In the genomic region with DNA sequence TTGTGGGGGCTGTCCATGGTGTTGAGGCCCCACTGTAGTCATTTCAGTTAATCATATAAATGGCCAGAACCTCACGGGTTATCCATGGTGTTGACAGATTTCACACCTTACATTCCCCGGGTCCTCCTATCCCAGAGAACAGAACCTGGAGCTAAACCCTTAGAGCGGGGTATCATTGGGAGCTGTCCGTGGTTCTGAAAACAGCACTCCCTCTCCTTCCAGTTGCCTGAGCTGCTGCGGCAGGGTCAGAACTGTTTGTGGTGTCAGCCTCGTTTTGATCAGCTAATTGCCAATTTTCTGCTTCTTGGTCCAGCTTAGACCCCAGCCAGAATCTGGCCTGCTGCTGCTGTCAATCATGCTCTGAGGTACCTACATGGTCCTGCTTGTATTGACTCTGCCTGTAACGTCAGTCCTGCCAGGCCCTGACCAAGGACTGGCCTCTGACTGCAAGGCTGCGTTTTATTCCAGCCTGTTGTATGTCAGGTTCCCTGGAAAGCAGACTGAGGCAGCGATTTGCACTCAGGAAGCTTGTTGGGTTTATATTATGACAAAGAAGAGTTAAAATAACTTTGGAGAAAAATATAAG, we compare ENCODE assay signal across 8 cellular contexts. TPM values are rescaled to one million over a fixed set of nuclear protein-coding genes. Genes with fewer than 3 reads are reported as not detected.
DNase-seq lines count a peak whose midpoint lies in the region; ATAC-seq, FAIRE-seq and TF ChIP-seq lines count a peak whose summit lies in the region.

No MANE protein-coding gene starts in this region.

- H3K4me3 ChIP-seq in K562: no peak overlapping the region
- H3K4me3 ChIP-seq in mesendoderm (ENCODE audit: low read length): no peak overlapping the region

- H3K4me1 ChIP-seq in K562 (replicated peaks in 1 of 2; ENCODE audit: control insufficient read depth in 2 of 2, insufficient read depth in 2 of 2, low read length in 2 of 2) (no peaks in the 10 kb centered on the region), mesendoderm (ENCODE audit: control insufficient read depth, low read depth, low read length) (no peaks in the 10 kb centered on the region)

- no peak for TF ChIP-seq POLR2A in K562 (conservative IDR thresholded peaks at IDR 0.05)

- peaks cover 0 to 9% of the 10 kb centered on the region in 2 experiments; a peak in 3 of 5 replicates for H3K27me3 ChIP-seq in K562 (ENCODE audit: control insufficient read depth in 2 of 2, insufficient read depth in 2 of 2, low read length in 2 of 2)
- no peaks in the 10 kb centered on the region for H3K27me3 ChIP-seq in mesendoderm (ENCODE audit: insufficient read depth, low read length, poor library complexity)

- CTCF ChIA-PET in K562 (lab: Yijun Ruan, JAX; ENCODE audit: low intra/inter-chr PET ratio): no interaction called here

- H3K79me2 ChIP-seq in K562 (ENCODE audit: control insufficient read depth, insufficient read depth, low read length) (no peaks in the 10 kb centered on the region), mesendoderm (ENCODE audit: control insufficient read depth, insufficient read depth, low read length) (no peaks in the 10 kb centered on the region)

- no peaks in the 10 kb centered on the region for H3K36me3 ChIP-seq in K562 (ENCODE audit: control insufficient read depth, insufficient read depth, low read length)
- no peaks in the 10 kb centered on the region for H3K36me3 ChIP-seq in mesendoderm (ENCODE audit: control insufficient read depth, insufficient read depth, low read length)

- H2BK15ac ChIP-seq in mesendoderm (replicated peaks; ENCODE audit: low read depth): no peak overlapping the region

- no peak overlapping the region for H3K4me2 ChIP-seq in K562 (ENCODE audit: insufficient read depth, low read length)
- no peak overlapping the region for H3K4me2 ChIP-seq in mesendoderm (ENCODE audit: low read length)

- no peak overlapping the region for H2BK5ac ChIP-seq in mesendoderm (ENCODE audit: low read length)

- no peaks in the 10 kb centered on the region for H3K79me1 ChIP-seq in mesendoderm (ENCODE audit: low read length)

- H3K56ac ChIP-seq in mesendoderm (ENCODE audit: low read length): no peak overlapping the region

- TF ChIP-seq CTCF in K562 (IDR thresholded peaks at IDR 0.05 in 2 of 3, conservative IDR thresholded peaks at IDR 0.05 in 1 of 3; ENCODE audit: insufficient read depth in 2 of 3, low read depth in 1 of 3, low read length in 3 of 3): no peak
- no peak for TF ChIP-seq CTCF in chondrocyte (IDR thresholded peaks at IDR 0.05)

- no peak overlapping the region for H3K27ac Mint-ChIP-seq in chondrocyte (ENCODE audit: unreplicated experiment)

- ATAC-seq in K562 (peak; percentile 81), GM19452 (IDR thresholded peaks at IDR 0.05; ENCODE audit: unreplicated experiment) (no peak)

- WGBS in K562 (ENCODE audit: insufficient coverage, low coverage, missing lambda C conversion rate): 3% methylated on average over 9 of the region's 9 CpGs
- WGBS in mesendoderm (ENCODE audit: extremely low coverage, insufficient coverage, low lambda C conversion rate): no CpG with 5 or more reads among the region's 9 CpGs

- no peak overlapping the region for H4K8ac ChIP-seq in mesendoderm (ENCODE audit: low read depth, low read length)

- no peak overlapping the region for H4K5ac ChIP-seq in mesendoderm (ENCODE audit: low read length)

- no peak overlapping the region for H2BK120ac ChIP-seq in mesendoderm (ENCODE audit: low read depth, low read length)

- BruUV-seq in K562 (replicated peaks; lab: Mats Ljungman, UMichigan): no TSS peak

- H3K27me3 Mint-ChIP-seq in chondrocyte (ENCODE audit: low read depth): peaks cover 13% of the 10 kb centered on the region

- no peak overlapping the region for H3K18ac ChIP-seq in mesendoderm (ENCODE audit: low read length)

- POLR2A ChIA-PET in K562 (lab: Yijun Ruan, JAX): no interaction called here

- H2AK5ac ChIP-seq in mesendoderm (ENCODE audit: low read length): no peak overlapping the region

- H2AFZ ChIP-seq in K562 (ENCODE audit: low read depth, low read length): no peak overlapping the region

- peaks cover 12% of the 10 kb centered on the region for H4K20me1 ChIP-seq in K562 (replicated peaks; ENCODE audit: control insufficient read depth, insufficient read depth, low read length)

- H3K27ac ChIP-seq in K562 (ENCODE audit: extremely low read depth, low read depth, low read length) (no peak overlapping the region), mesendoderm (ENCODE audit: low read depth, low read length) (no peak overlapping the region)

- no peaks in the 10 kb centered on the region for H3K4me1 Mint-ChIP-seq in chondrocyte (ENCODE audit: low read depth)

- H3K9me1 ChIP-seq in K562 (ENCODE audit: control insufficient read depth, insufficient read depth, low read length): peaks cover 4% of the 10 kb centered on the region

- no peaks in the 10 kb centered on the region for H3K9me3 Mint-ChIP-seq in chondrocyte (ENCODE audit: low read depth)

- TF ChIP-seq RAD21 in K562 (CRISPR knock-in tag; conservative IDR thresholded peaks at IDR 0.05 in 1 of 2, IDR thresholded peaks at IDR 0.05 in 1 of 2): no peak

- H3K36me3 Mint-ChIP-seq in chondrocyte (ENCODE audit: low read depth): no peaks in the 10 kb centered on the region

- intact Hi-C loops in K562 (cut with micrococcal nuclease): no loop called here

- H3K23ac ChIP-seq in mesendoderm (ENCODE audit: low read length): no peak overlapping the region

- no peak overlapping the region for H3K4ac ChIP-seq in mesendoderm (ENCODE audit: low read depth, low read length)

- in situ Hi-C loops in K562 (cut with MboI): no loop called here

- H3K9ac ChIP-seq in K562 (ENCODE audit: insufficient read depth in 1 of 2, low read depth in 2 of 2, low read length in 2 of 2) (no peak overlapping the region), mesendoderm (ENCODE audit: low read length) (no peak overlapping the region)

- peak; percentile 69 for FAIRE-seq in K562 (lab: Jason Lieb, UNC)

- H3K9me3 ChIP-seq in K562 (replicated peaks; ENCODE audit: control insufficient read depth, insufficient read depth, low read depth, low read length): no peaks in the 10 kb centered on the region

- H3K4me3 Mint-ChIP-seq in chondrocyte (ENCODE audit: unreplicated experiment): no peak overlapping the region

- TF ChIP-seq EP300 in K562 (IDR thresholded peaks at IDR 0.05; ENCODE audit: low read length): no peak

- DNase-seq in GM03348 (ENCODE audit: low spot score) (peak; percentile 48), LoVo (ENCODE audit: low spot score) (peak; percentile 38), K562 (ENCODE audit: extremely low read depth in 1 of 4, low spot score in 3 of 4) (peak; percentile 60 to 74 (median 66)), mesendoderm (peak; percentile 86), chondrocyte (ENCODE audit: low spot score) (no peak), SKM-1 (lab: John Stamatoyannopoulos, UW; ENCODE audit: unreplicated experiment) (no peak), KG1 (lab: John Stamatoyannopoulos, UW) (no peak)

TF ChIP-seq in K562, 482 proteins besides CTCF, POLR2A, EP300 and RAD21 (continues in another document):
- TF ChIP-seq, protein P1, sequence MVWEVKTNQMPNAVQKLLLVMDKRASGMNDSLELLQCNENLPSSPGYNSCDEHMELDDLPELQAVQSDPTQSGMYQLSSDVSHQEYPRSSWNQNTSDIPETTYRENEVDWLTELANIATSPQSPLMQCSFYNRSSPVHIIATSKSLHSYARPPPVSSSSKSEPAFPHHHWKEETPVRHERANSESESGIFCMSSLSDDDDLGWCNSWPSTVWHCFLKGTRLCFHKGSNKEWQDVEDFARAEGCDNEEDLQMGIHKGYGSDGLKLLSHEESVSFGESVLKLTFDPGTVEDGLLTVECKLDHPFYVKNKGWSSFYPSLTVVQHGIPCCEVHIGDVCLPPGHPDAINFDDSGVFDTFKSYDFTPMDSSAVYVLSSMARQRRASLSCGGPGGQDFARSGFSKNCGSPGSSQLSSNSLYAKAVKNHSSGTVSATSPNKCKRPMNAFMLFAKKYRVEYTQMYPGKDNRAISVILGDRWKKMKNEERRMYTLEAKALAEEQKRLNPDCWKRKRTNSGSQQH (CRISPR knock-in tag; IDR thresholded peaks at IDR 0.05): no peak
- TF ChIP-seq NR4A1 (CRISPR knock-in tag; IDR thresholded peaks at IDR 0.05) (no peak), NR4A1 (tag; IDR thresholded peaks at IDR 0.05) (no peak), CAMTA2 (CRISPR knock-in tag; conservative IDR thresholded peaks at IDR 0.05) (no peak), RCOR1 (IDR thresholded peaks at IDR 0.05; ENCODE audit: borderline replicate concordance in 1 of 2, low read depth in 2 of 2, low read length in 2 of 2) (peak in 1 of 2 experiments; percentile 59; a peak in 1 of 4 replicates), EHMT2 (IDR thresholded peaks at IDR 0.05) (peak; percentile 98), ZNF197 (CRISPR knock-in tag; IDR thresholded peaks at IDR 0.05; ENCODE audit: low read depth) (0 out of 2 replicates have a peak, but pooled peaks have one; percentile 47), PRMT5 (CRISPR knock-in tag; IDR thresholded peaks at IDR 0.05) (0 out of 2 replicates have a peak, but pooled peaks have one; percentile 34)
- TF ChIP-seq, protein P2, sequence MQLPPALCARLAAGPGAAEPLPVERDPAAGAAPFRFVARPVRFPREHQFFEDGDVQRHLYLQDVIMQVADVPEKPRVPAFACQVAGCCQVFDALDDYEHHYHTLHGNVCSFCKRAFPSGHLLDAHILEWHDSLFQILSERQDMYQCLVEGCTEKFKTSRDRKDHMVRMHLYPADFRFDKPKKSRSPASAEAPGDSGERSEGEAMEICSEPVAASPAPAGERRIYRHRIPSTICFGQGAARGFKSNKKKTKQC (CRISPR knock-in tag; IDR thresholded peaks at IDR 0.05): 0 out of 2 replicates have a peak, but pooled peaks have one; percentile 57

RNA-seq across cellular contexts. Expression of a gene that starts 55.8 kb away (rescaled TPM):
- 22.8 and 48.8 TPM in 2 replicates for total RNA-seq in K562 (2011; cell fraction: chromatin; rRNA removed; ENCODE audit: low replicate concordance)
- 33.6 and 36.5 TPM in 2 replicates for total RNA-seq in K562 (2011; cell fraction: nucleolus; rRNA removed)
- total RNA-seq in K562 (2011; cell fraction: nucleoplasm; rRNA removed): 23.7 and 24.2 TPM in 2 replicates
- 42.0 and 46.5 TPM in 2 replicates for total RNA-seq in K562 (2014; rRNA removed)
- 6.0 and 6.7 TPM in 2 replicates for total RNA-seq in K562 (2014; rRNA removed; fragmentation: Illumina TruSeq; extraction: Trizol)
- 11.8 and 14.4 TPM in 2 replicates for total RNA-seq in K562 (2015; rRNA removed; fragmentation: Illumina TruSeq; extraction: Trizol)
- total RNA-seq in K562 (2021): 26.5 and 29.7 TPM in 2 replicates
- 14.2 and 19.8 TPM in 2 replicates for polyA plus RNA-seq in K562 (2011; rRNA removed)
- polyA plus RNA-seq in K562 (2011; cell fraction: cytosol; rRNA removed): 25.0 and 63.1 TPM in 2 replicates
- 52.6 and 84.5 TPM in 2 replicates for polyA plus RNA-seq in K562 (2011; cell fraction: nucleus; rRNA removed)
- polyA plus RNA-seq in K562 (2012): 20.4 and 37.0 TPM in 2 replicates
- polyA plus RNA-seq in K562 (2014; fragmentation: Illumina TruSeq; extraction: Trizol): 10.1 and 25.5 TPM in 2 replicates
- polyA plus RNA-seq in K562 (2014; fragmentation: Nextera tagmentation; extraction: Ambion mirVana): 1 to 10 TPM; 1.7 TPM
- polyA plus RNA-seq in K562 (2014; rRNA removed): 31.2 and 49.0 TPM in 2 replicates
- 6.6 and 9.7 TPM in 2 replicates for polyA minus RNA-seq in K562 (2011; rRNA and poly(A)+ RNA removed)
- 12.0 and 13.4 TPM in 2 replicates for polyA minus RNA-seq in K562 (2011; cell fraction: cytosol; rRNA and poly(A)+ RNA removed)
- polyA minus RNA-seq in K562 (2011; cell fraction: nucleus; rRNA and poly(A)+ RNA removed): 9.3 and 10.2 TPM in 2 replicates
- 28.4 TPM for polyA plus RNA-seq in mesendoderm (2013, experiment 1 of 2)
- polyA plus RNA-seq in mesendoderm (2013, experiment 2 of 2): 28.6 TPM
- 48.1 to 64.2 TPM (median 60.7 TPM) in 3 replicates for total RNA-seq in chondrocyte

Comparison
In these comparisons a context has a peak if more than half of its experiments do, and no peak if none do; other contexts are left out.
1. DNase-seq: peak in GM03348 (single experiment), LoVo (single experiment), K562 (4 of 4) and mesendoderm (single experiment); none in chondrocyte (single experiment), SKM-1 (single experiment) and KG1 (single experiment).